Comparison of ENCODE assay signal across 35 cellular contexts in genomic region chr7:157468221-157469111, GRCh38.
DNase-seq lines count a peak whose midpoint lies in the region; ATAC-seq, FAIRE-seq and TF ChIP-seq lines count a peak whose summit lies in the region.
"Had no signal": no experiment of that assay in that cellular context is flagged by ENCODE, and none has a peak within 500 bp of the region (broad histone marks: within the 10 kb centered on the region; RNA-seq: fewer than 3 reads in every experiment).

No MANE protein-coding gene starts in this region.

- no peak for ATAC-seq in GM21526 (IDR thresholded peaks at IDR 0.05; ENCODE audit: low FRiP score, unreplicated experiment)
- ATAC-seq: activated T-helper 17 cell treated with anti-CD3 and anti-CD28 coated beads, Interleukin-2, amount 50 U/mL, for 72 hours; left ventricle myocardium superior; Panc1; stimulated activated effector memory CD8-positive, alpha-beta T cell treated with anti-CD3 and anti-CD28 coated beads, Interleukin-12 subunit alpha, Interleukin-12 subunit beta, amount 100 ng/mL, for 72 hours had no signal

- H3K36me3 ChIP-seq in spleen: no peaks in the 10 kb centered on the region
- H3K36me3 ChIP-seq: ascending aorta, neutrophil, prostate gland had no signal

- no peak overlapping the region for H3K4me3 ChIP-seq in spleen
- H3K4me3 ChIP-seq: ascending aorta, prostate gland had no signal

- peaks cover 0 to 17% (median 14%) of the 10 kb centered on the region in 8 donors for H3K9me3 ChIP-seq in spleen
- H3K9me3 ChIP-seq: neutrophil, prostate gland had no signal

- peaks cover 33% of the 10 kb centered on the region for H3K4me1 Mint-ChIP-seq in activated CD4-positive, alpha-beta memory T cell treated with anti-CD3 and anti-CD28 coated beads, Interleukin-2, amount 10 ng/mL, durations not matched to agents 7 days and 5 days
- H3K4me1 Mint-ChIP-seq in activated CD4-positive, alpha-beta memory T cell treated with anti-CD3 and anti-CD28 coated beads for 36 hours (ENCODE audit: low read depth): peaks cover 26% of the 10 kb centered on the region
- H3K4me1 Mint-ChIP-seq: naive B cell had no signal

- peaks cover 23% of the 10 kb centered on the region for H3K36me3 Mint-ChIP-seq in activated CD4-positive, alpha-beta memory T cell treated with anti-CD3 and anti-CD28 coated beads, Interleukin-2, amount 10 ng/mL, durations not matched to agents 7 days and 5 days (ENCODE audit: low read depth)
- H3K36me3 Mint-ChIP-seq in activated CD4-positive, alpha-beta memory T cell treated with anti-CD3 and anti-CD28 coated beads for 36 hours: peaks cover 12% of the 10 kb centered on the region
- H3K36me3 Mint-ChIP-seq: stimulated activated effector memory CD8-positive, alpha-beta T cell treated with anti-CD3 and anti-CD28 coated beads, Interleukin-12 subunit alpha, Interleukin-12 subunit beta, amount 100 ng/mL, for 72 hours had no signal

- TF ChIP-seq POLR2A in spleen (IDR thresholded peaks at IDR 0.05): no peak

- peaks cover 11% of the 10 kb centered on the region for H3K9me3 Mint-ChIP-seq in activated CD4-positive, alpha-beta memory T cell treated with anti-CD3 and anti-CD28 coated beads, Interleukin-2, amount 10 ng/mL, durations not matched to agents 7 days and 5 days
- peaks cover 13% of the 10 kb centered on the region for H3K9me3 Mint-ChIP-seq in activated CD4-positive, alpha-beta memory T cell treated with anti-CD3 and anti-CD28 coated beads for 36 hours
- H3K9me3 Mint-ChIP-seq: stimulated activated effector memory CD8-positive, alpha-beta T cell treated with anti-CD3 and anti-CD28 coated beads, Interleukin-12 subunit alpha, Interleukin-12 subunit beta, amount 100 ng/mL, for 72 hours had no signal

- peaks cover 14% of the 10 kb centered on the region for H3K27me3 Mint-ChIP-seq in activated CD4-positive, alpha-beta memory T cell treated with anti-CD3 and anti-CD28 coated beads, Interleukin-2, amount 10 ng/mL, durations not matched to agents 7 days and 5 days
- no peaks in the 10 kb centered on the region for H3K27me3 Mint-ChIP-seq in activated CD4-positive, alpha-beta memory T cell treated with anti-CD3 and anti-CD28 coated beads for 36 hours
- H3K27me3 Mint-ChIP-seq: activated naive CD8-positive, alpha-beta T cell treated with anti-CD3 and anti-CD28 coated beads for 36 hours; activated T-helper 17 cell treated with anti-CD3 and anti-CD28 coated beads, Interleukin-2, amount 50 U/mL, for 72 hours had no signal

- H3K4me3 Mint-ChIP-seq in activated CD4-positive, alpha-beta memory T cell treated with anti-CD3 and anti-CD28 coated beads, Interleukin-2, amount 10 ng/mL, durations not matched to agents 7 days and 5 days: no peak overlapping the region
- H3K4me3 Mint-ChIP-seq in activated CD4-positive, alpha-beta memory T cell treated with anti-CD3 and anti-CD28 coated beads for 36 hours: no peak overlapping the region
- H3K4me3 Mint-ChIP-seq: activated naive CD8-positive, alpha-beta T cell treated with anti-CD3 and anti-CD28 coated beads for 36 hours; activated T-helper 17 cell treated with anti-CD3 and anti-CD28 coated beads, Interleukin-2, amount 50 U/mL, for 72 hours; naive B cell; stimulated activated effector memory CD8-positive, alpha-beta T cell treated with anti-CD3 and anti-CD28 coated beads, Interleukin-12 subunit alpha, Interleukin-12 subunit beta, amount 100 ng/mL, for 72 hours had no signal

- FAIRE-seq in HTR-8/SVneo (lab: Jason Lieb, UNC): no peak
- FAIRE-seq: colon, H54 had no signal

- H3K27ac Mint-ChIP-seq in activated CD4-positive, alpha-beta memory T cell treated with anti-CD3 and anti-CD28 coated beads, Interleukin-2, amount 10 ng/mL, durations not matched to agents 7 days and 5 days: no peak overlapping the region
- H3K27ac Mint-ChIP-seq in activated CD4-positive, alpha-beta memory T cell treated with anti-CD3 and anti-CD28 coated beads for 36 hours: no peak overlapping the region
- H3K27ac Mint-ChIP-seq: activated naive CD8-positive, alpha-beta T cell treated with anti-CD3 and anti-CD28 coated beads for 36 hours; activated T-helper 17 cell treated with anti-CD3 and anti-CD28 coated beads, Interleukin-2, amount 50 U/mL, for 72 hours; naive B cell; stimulated activated effector memory CD8-positive, alpha-beta T cell treated with anti-CD3 and anti-CD28 coated beads, Interleukin-12 subunit alpha, Interleukin-12 subunit beta, amount 100 ng/mL, for 72 hours had no signal

- intact Hi-C loops in activated CD4-positive, alpha-beta memory T cell treated with anti-CD3 and anti-CD28 coated beads for 36 hours (cut with micrococcal nuclease): no loop called here
- intact Hi-C loops in spleen (cut with DNase I; ENCODE audit: low total_unique reads): no loop called here

- peaks cover 0 to 52% (median 11%) of the 10 kb centered on the region in 7 donors for H3K27me3 ChIP-seq in spleen (replicated peaks in 1 of 7)
- H3K27me3 ChIP-seq: ascending aorta had no signal

- no peak overlapping the region for H3K27ac ChIP-seq in spleen
- H3K27ac ChIP-seq: ascending aorta, neutrophil, prostate gland had no signal

- POLR2A ChIA-PET in activated CD4-positive, alpha-beta memory T cell treated with anti-CD3 and anti-CD28 coated beads, Interleukin-2, amount 10 ng/mL, durations not matched to agents 7 days and 5 days (lab: Charles Lee): no interaction called here
- POLR2A ChIA-PET in activated CD4-positive, alpha-beta memory T cell treated with anti-CD3 and anti-CD28 coated beads for 36 hours (lab: Charles Lee): no interaction called here

- 79 to 87% (median 82%) methylated on average over 31 to 42 of the region's 42 CpGs for WGBS in spleen, 5 donors

- CTCF ChIA-PET in activated CD4-positive, alpha-beta memory T cell treated with anti-CD3 and anti-CD28 coated beads, Interleukin-2, amount 10 ng/mL, durations not matched to agents 7 days and 5 days (lab: Charles Lee): no interaction called here
- CTCF ChIA-PET in activated CD4-positive, alpha-beta memory T cell treated with anti-CD3 and anti-CD28 coated beads for 36 hours (lab: Charles Lee): no interaction called here

- DNase-seq in activated CD4-positive, alpha-beta memory T cell treated with anti-CD3 and anti-CD28 coated beads, Interleukin-2, amount 10 ng/mL, durations not matched to agents 7 days and 5 days: peak; percentile 14
- DNase-seq in activated CD4-positive, alpha-beta memory T cell treated with anti-CD3 and anti-CD28 coated beads for 36 hours: no peak
- DNase-seq in HTR-8/SVneo (ENCODE audit: insufficient read length, low spot score) (peak; percentile 53), ecto neural progenitor cell (ENCODE audit: low spot score) (peak; percentile 43), spleen (peak; percentile 71), germinal center (ENCODE audit: low spot score) (no peak), NAMALWA (ENCODE audit: low spot score) (no peak)
- DNase-seq: 8988T; activated CD4-positive, alpha-beta T cell treated with anti-CD3 and anti-CD28 coated beads, Interleukin-2, amount 50 U/mL, for 48 hours; activated CD4-positive, CD25-positive, alpha-beta regulatory T cell treated with anti-CD3 and anti-CD28 coated beads, Interleukin-2, amount 50 U/mL, for 72 hours; activated naive CD8-positive, alpha-beta T cell treated with anti-CD3 and anti-CD28 coated beads for 36 hours; C1 segment of cervical spinal cord; Caco-2; effector memory CD4-positive, alpha-beta T cell; GF-D8; left ventricle myocardium superior; midbrain; naive B cell; NCI-H1436; NCI-H2081 treated with DMSO at 0.1 percent for 48 hours; NCI-H226; NCI-H69; SHP77; stimulated activated CD4-positive, alpha-beta T cell treated with anti-CD3 and anti-CD28 coated beads, Interleukin-15, amount 100 ng/mL, for 24 hours; T-helper 2 cell; trophoblast cell had no signal

- TF ChIP-seq CTCF in spleen (IDR thresholded peaks at IDR 0.05 in 8 of 11, conservative IDR thresholded peaks at IDR 0.05 in 3 of 11): no peak

- peaks cover 0 to 19% (median 1%) of the 10 kb centered on the region in 6 donors for H3K4me1 ChIP-seq in spleen
- H3K4me1 ChIP-seq: ascending aorta, Caco-2, prostate gland had no signal

Comparison
In these comparisons a context has a peak if more than half of its experiments do, and no peak if none do; other contexts are left out.
1. DNase-seq: peak in activated CD4-positive, alpha-beta memory T cell treated with anti-CD3 and anti-CD28 coated beads, Interleukin-2, amount 10 ng/mL, durations not matched to agents 7 days and 5 days (single experiment), HTR-8/SVneo (single experiment), ecto neural progenitor cell (single experiment) and spleen (single experiment); none in activated CD4-positive, alpha-beta memory T cell treated with anti-CD3 and anti-CD28 coated beads for 36 hours (single experiment), germinal center (single experiment) and NAMALWA (single experiment).